In the genomic region with DNA sequence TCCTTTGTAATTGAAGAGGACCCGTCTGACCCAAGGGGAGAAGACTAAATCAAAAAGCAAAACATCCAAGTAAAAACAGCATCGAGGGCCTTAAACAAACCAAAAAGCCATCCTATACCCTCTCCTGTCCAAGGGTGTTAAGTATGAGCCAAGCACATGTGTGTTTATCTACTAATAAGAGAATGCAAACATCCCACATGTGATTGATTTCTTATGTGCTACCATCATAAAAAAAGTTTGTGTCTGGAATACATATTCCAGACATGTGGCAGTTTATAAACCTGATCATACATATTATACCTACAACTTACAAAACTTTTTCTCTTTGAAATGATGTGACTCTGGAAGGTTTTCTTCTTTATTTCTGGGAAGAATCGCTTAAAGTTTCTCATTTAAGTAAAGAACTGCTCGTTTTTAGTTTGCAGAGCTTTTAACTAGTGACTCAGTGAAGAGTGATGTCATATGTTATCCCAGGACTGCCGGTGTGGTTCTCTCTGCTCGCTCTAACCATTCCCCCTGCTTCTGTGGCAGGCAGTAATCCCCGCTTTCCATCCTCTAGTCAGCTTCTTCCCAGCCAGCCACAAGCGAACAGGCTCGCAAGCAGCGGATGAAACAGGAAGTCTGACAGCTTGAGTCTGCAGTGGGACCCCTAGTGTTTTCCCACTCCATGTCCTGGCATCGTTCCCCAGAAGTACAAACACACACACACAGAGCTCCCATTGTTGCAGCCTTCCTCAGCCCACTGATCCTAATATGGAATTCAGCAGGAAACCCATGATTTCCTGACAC, we compare ENCODE assay signal across 8 cellular contexts. TPM values are rescaled to one million over a fixed set of nuclear protein-coding genes. Genes with fewer than 3 reads are reported as not detected.
A peak's percentile ranks its signal among the peaks of the same experiment; 100 is the strongest.
DNase-seq lines count a peak whose midpoint lies in the region; ATAC-seq and TF ChIP-seq lines count a peak whose summit lies in the region.

No MANE protein-coding gene starts in this region.

- H3K9me3 Mint-ChIP-seq in stimulated activated naive B cell treated with anti-CD40 and anti-IgM and Interleukin-4, amounts not matched to agents 10 μg/mL and 1 μg/mL and 100 μg/mL, for 72 hours: peaks cover 0 to 3% of the 10 kb centered on the region in 2 donors

- H3K4me3 ChIP-seq in fibroblast of villous mesenchyme (ENCODE audit: low read depth, low read length): peak overlapping the region; percentile 37
- H3K4me3 ChIP-seq in neural cell (ENCODE audit: low read length): peak overlapping the region; percentile 60

- no peaks in the 10 kb centered on the region for H3K36me3 ChIP-seq in neural cell (ENCODE audit: insufficient read depth, low read length)

- peak overlapping the region; percentile 88 for H3K4me2 ChIP-seq in neural cell (ENCODE audit: low read length)

- H3K9me3 ChIP-seq in neural cell (ENCODE audit: low read length): no peaks in the 10 kb centered on the region

- TF ChIP-seq RAD21 in neural cell (conservative IDR thresholded peaks at IDR 0.05): peak; percentile 18

- no peak overlapping the region for H3K27ac Mint-ChIP-seq in stimulated activated naive B cell treated with anti-CD40 and anti-IgM and Interleukin-4, amounts not matched to agents 10 μg/mL and 1 μg/mL and 100 μg/mL, for 72 hours

- no peaks in the 10 kb centered on the region for H3K79me2 ChIP-seq in neural cell (replicated peaks; ENCODE audit: insufficient read depth, low read length)

- DNase-seq in stimulated activated CD4-positive, alpha-beta T cell treated with anti-CD3 and anti-CD28 coated beads, Interleukin-15, amount 100 ng/mL, for 24 hours: peak; percentile 2
- DNase-seq in stimulated activated CD4-positive, alpha-beta T cell treated with anti-CD3 and anti-CD28 coated beads, Interleukin-4, amount 100 ng/mL, for 1 hour: no peak
- DNase-seq in SK-MEL-5 (ENCODE audit: low read depth, low spot score) (peak; percentile 98), fibroblast of villous mesenchyme (ENCODE audit: low read depth) (peak; percentile 81)
- DNase-seq in stimulated activated naive B cell treated with anti-CD40 and anti-IgM and Interleukin-4, amounts not matched to agents 10 μg/mL and 1 μg/mL and 100 μg/mL, for 72 hours: no peak

- in situ Hi-C loops in SK-MEL-5 (cut with HindIII; ENCODE audit: low pct_unique_long_range_greater_than_20kb, low sequenced_read_pairs): no loop called here

- H3F3A ChIP-seq in neural cell (ENCODE audit: insufficient read depth, low read length, poor library complexity, severe bottlenecking): no peaks in the 10 kb centered on the region

- H2AFZ ChIP-seq in neural cell (ENCODE audit: low read depth, low read length): no peak overlapping the region

- no peak for ATAC-seq in GM18511 (IDR thresholded peaks at IDR 0.05; ENCODE audit: unreplicated experiment)
- ATAC-seq in HG02610 (IDR thresholded peaks at IDR 0.05; ENCODE audit: unreplicated experiment): no peak
- ATAC-seq in stimulated activated naive B cell treated with anti-CD40 and anti-IgM and Interleukin-4, amounts not matched to agents 10 μg/mL and 1 μg/mL and 100 μg/mL, for 72 hours (replicated peaks): no peak

- H3K4me3 Mint-ChIP-seq in stimulated activated naive B cell treated with anti-CD40 and anti-IgM and Interleukin-4, amounts not matched to agents 10 μg/mL and 1 μg/mL and 100 μg/mL, for 72 hours: no peak overlapping the region

- no peaks in the 10 kb centered on the region for H3K36me3 Mint-ChIP-seq in stimulated activated naive B cell treated with anti-CD40 and anti-IgM and Interleukin-4, amounts not matched to agents 10 μg/mL and 1 μg/mL and 100 μg/mL, for 72 hours

- TF ChIP-seq CTCF in fibroblast of villous mesenchyme (IDR thresholded peaks at IDR 0.05; ENCODE audit: insufficient read depth, low read depth, low read length) (peak; percentile 17), neural cell (IDR thresholded peaks at IDR 0.05; ENCODE audit: poor library complexity, severe bottlenecking) (peak; percentile 51)

- peak overlapping the region; percentile 30 for H3K27ac ChIP-seq in neural cell (ENCODE audit: low read length)

- H3K27me3 Mint-ChIP-seq in stimulated activated naive B cell treated with anti-CD40 and anti-IgM and Interleukin-4, amounts not matched to agents 10 μg/mL and 1 μg/mL and 100 μg/mL, for 72 hours: peaks cover 0 to 9% of the 10 kb centered on the region in 2 donors

- no peaks in the 10 kb centered on the region for H4K20me1 ChIP-seq in neural cell (ENCODE audit: insufficient read depth)

- H3K4me1 Mint-ChIP-seq in stimulated activated naive B cell treated with anti-CD40 and anti-IgM and Interleukin-4, amounts not matched to agents 10 μg/mL and 1 μg/mL and 100 μg/mL, for 72 hours: no peaks in the 10 kb centered on the region

- no peaks in the 10 kb centered on the region for H3K27me3 ChIP-seq in neural cell (ENCODE audit: insufficient read depth, low read depth, low read length)

- H3K9ac ChIP-seq in neural cell (ENCODE audit: low read length): peak overlapping the region; percentile 52

- H3K9me2 ChIP-seq in neural cell (ENCODE audit: insufficient read depth, low read length): no peaks in the 10 kb centered on the region

- TF ChIP-seq EP300 in neural cell (conservative IDR thresholded peaks at IDR 0.05; ENCODE audit: poor library complexity, severe bottlenecking): no peak

TF ChIP-seq in neural cell, 6 proteins besides CTCF, POLR2A, EP300 and RAD21:
- TF ChIP-seq POLR2AphosphoS5 (IDR thresholded peaks at IDR 0.05) (peak; percentile 24), REST (IDR thresholded peaks at IDR 0.05; ENCODE audit: borderline replicate concordance) (peak; percentile 98), SMC3 (conservative IDR thresholded peaks at IDR 0.05; ENCODE audit: poor library complexity) (peak; percentile 36), MXI1 (conservative IDR thresholded peaks at IDR 0.05; ENCODE audit: poor library complexity, severe bottlenecking) (no peak)

RNA-seq across cellular contexts. Expression of gene RHOJ, which starts 0.4 kb away (rescaled TPM):
- total RNA-seq in SK-MEL-5 (2014; rRNA removed; shearing (Covaris generic)): 3.0 and 7.3 TPM in 2 replicates
- 19.1 TPM in 2 replicates for polyA plus RNA-seq in SK-MEL-5 (2015; cell fraction: cytosol; rRNA removed)
- polyA plus RNA-seq in SK-MEL-5 (2015; cell fraction: nucleus; rRNA removed): 60.1 and 84.7 TPM in 2 replicates
- total RNA-seq in fibroblast of villous mesenchyme: 0.43 and 4.8 TPM in 2 replicates
- 0.10 TPM in 1 of 2 replicates, not detected in the other for polyA plus RNA-seq in neural cell
- 0.24 TPM in 1 of 2 replicates, not detected in the other for polyA minus RNA-seq in neural cell

Comparison
In these comparisons a context has a peak if more than half of its experiments do, and no peak if none do; other contexts are left out.
1. DNase-seq: peak in stimulated activated CD4-positive, alpha-beta T cell treated with anti-CD3 and anti-CD28 coated beads, Interleukin-15, amount 100 ng/mL, for 24 hours (single experiment), SK-MEL-5 (single experiment) and fibroblast of villous mesenchyme (single experiment); none in stimulated activated CD4-positive, alpha-beta T cell treated with anti-CD3 and anti-CD28 coated beads, Interleukin-4, amount 100 ng/mL, for 1 hour (single experiment) and stimulated activated naive B cell treated with anti-CD40 and anti-IgM and Interleukin-4, amounts not matched to agents 10 μg/mL and 1 μg/mL and 100 μg/mL, for 72 hours (single experiment).